8 cellular contexts compared by ENCODE assay signal in genomic region chr17:51260237-51260959, GRCh38. TPM values are rescaled to one million over a fixed set of nuclear protein-coding genes. Genes with fewer than 3 reads are reported as not detected.
DNase-seq lines count a peak whose midpoint lies in the region; ATAC-seq lines count a peak whose summit lies in the region.

Gene UTP18 (plus strand): TSS chr17:51260546. CDS start chr17:51260585, 39 bp downstream.

- no peaks in the 10 kb centered on the region for H3K27me3 ChIP-seq in effector memory CD4-positive, alpha-beta T cell (replicated peaks; ENCODE audit: control insufficient read depth, insufficient read depth, low read length, poor library complexity, severe bottlenecking)

- peak within 1 kb of the TSS; percentile 93 for H3K27ac ChIP-seq in effector memory CD4-positive, alpha-beta T cell (ENCODE audit: insufficient read depth, low read length, poor library complexity, severe bottlenecking)

- DNase-seq in COLO829 (ENCODE audit: low spot score) (peak; percentile 98), HT-29 (ENCODE audit: low spot score) (peak; percentile 96), medulla oblongata (ENCODE audit: extremely low spot score) (peak; percentile 98)
- peak; percentile 95 for DNase-seq in NK-92 treated with Interleukin-12 subunit alpha and Interleukin-12 subunit beta, amount 100 ng/mL, for 24 hours (lab: John Stamatoyannopoulos, UW)
- peak; percentile 97 for DNase-seq in activated CD8-positive, alpha-beta memory T cell treated with anti-CD3 and anti-CD28 coated beads for 24 hours
- peak; percentile 92 to 95 (median 95) for DNase-seq in effector memory CD4-positive, alpha-beta T cell
- DNase-seq in stimulated activated CD4-positive, alpha-beta T cell treated with anti-CD3 and anti-CD28 coated beads, TNF-alpha, amount 100 ng/mL, for 48 hours (ENCODE audit: low read depth in 3 of 3), result peak; percentile 91 to 96 (median 95)

- H3K4me1 ChIP-seq in effector memory CD4-positive, alpha-beta T cell (ENCODE audit: control insufficient read depth, insufficient read depth, low read length, poor library complexity, severe bottlenecking), result peaks cover 22% of the 10 kb centered on the region

- H3K36me3 ChIP-seq in effector memory CD4-positive, alpha-beta T cell (ENCODE audit: control insufficient read depth, insufficient read depth, low read length), result peaks cover 12% of the 10 kb centered on the region

- peak within 1 kb of the TSS; percentile 70 for H3K4me3 ChIP-seq in effector memory CD4-positive, alpha-beta T cell (ENCODE audit: insufficient read depth, low read depth, low read length, poor library complexity, severe bottlenecking)

- H3K9me3 ChIP-seq in effector memory CD4-positive, alpha-beta T cell (ENCODE audit: control insufficient read depth, low read length), result no peaks in the 10 kb centered on the region

- ATAC-seq in GM21360 (IDR thresholded peaks at IDR 0.05; ENCODE audit: unreplicated experiment), result peak; percentile 69

RNA-seq across cellular contexts. Expression of gene UTP18, which starts in this region (rescaled TPM):
- total RNA-seq in HT-29 (2014; rRNA removed; shearing (Covaris generic)), result 32.3 and 33.2 TPM in 2 replicates

Comparison
In these comparisons a context has a peak if more than half of its experiments do, and no peak if none do; other contexts are left out.
1. Peak in every context shown above with its lines: DNase-seq, ATAC-seq, H3K4me3 ChIP-seq and H3K27ac ChIP-seq.